ENCODE assay signal across 8 cellular contexts in the genomic region with DNA sequence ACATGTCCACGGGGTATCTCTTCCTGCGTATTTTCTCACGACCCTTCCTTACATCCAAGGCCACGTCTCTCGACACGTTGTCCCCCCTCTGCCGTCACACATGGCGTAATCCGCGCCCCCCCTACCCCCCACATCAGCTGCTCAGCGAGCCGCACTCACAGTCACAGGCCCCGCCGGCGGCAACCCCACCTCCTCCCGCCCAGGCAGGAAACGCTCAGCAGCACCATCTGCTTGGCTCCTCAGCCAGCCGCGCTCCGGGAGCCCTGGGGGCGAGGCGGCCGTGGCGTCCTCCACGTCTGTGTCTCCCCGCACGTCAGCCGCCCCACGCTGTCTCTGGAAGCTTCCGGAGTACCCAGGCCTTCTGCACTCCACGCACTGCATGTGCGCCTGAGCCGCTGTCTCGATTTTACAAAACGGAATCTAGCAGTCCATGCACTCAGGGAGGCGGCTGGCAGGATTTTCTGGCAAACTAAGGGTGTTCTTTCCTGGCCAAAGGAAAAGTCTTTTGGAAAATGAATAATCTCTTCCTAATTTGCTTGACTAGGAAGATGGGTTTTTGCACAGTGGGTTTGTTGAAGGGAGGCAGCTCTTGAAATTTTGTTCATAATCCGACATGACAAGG.
DNase-seq lines count a peak whose midpoint lies in the region; TF ChIP-seq lines count a peak whose summit lies in the region.

No MANE protein-coding gene starts in this region.

- POLR2A ChIA-PET in Caco-2 (lab: Charles Lee), result no interaction called here

- no peak for DNase-seq in Caco-2
- peak; percentile 88 for DNase-seq in GM23248
- DNase-seq in Peyer's patch, result peak; percentile 58 to 89 (median 85)
- DNase-seq in activated gamma-delta T cell treated with anti-CD3 and anti-CD28 coated beads, Interleukin-2, amount 50 U/mL, for 16 hours (ENCODE audit: low read depth), result peak; percentile 69
- DNase-seq in globus pallidus (ENCODE audit: low spot score), result peak; percentile 40
- DNase-seq in retina, result peak; percentile 86
- DNase-seq in uterus, result peak; percentile 42
- no peak for DNase-seq in NCI-H2107 treated with DMSO at 0.1 percent for 48 hours (lab: John Stamatoyannopoulos, UW; ENCODE audit: unreplicated experiment)

- no peak for TF ChIP-seq POLR2A in Peyer's patch (IDR thresholded peaks at IDR 0.05)
- peak in 1 of 2 donors; percentile 9 for TF ChIP-seq POLR2A in uterus (IDR thresholded peaks at IDR 0.05)

- H3K79me2 ChIP-seq in GM23248 (ENCODE audit: insufficient read depth), result no peaks in the 10 kb centered on the region

- H3F3A ChIP-seq in GM23248 (ENCODE audit: insufficient read depth), result no peaks in the 10 kb centered on the region

- H3K27ac ChIP-seq in GM23248 (peak overlapping the region; percentile 92), Peyer's patch (peak overlapping the region; percentile 78 to 85 (median 82)), uterus (peak overlapping the region; percentile 30 to 73)

- no peaks in the 10 kb centered on the region for H3K9me2 ChIP-seq in GM23248 (ENCODE audit: insufficient read depth)

- H4K20me1 ChIP-seq in GM23248 (ENCODE audit: insufficient read depth), result no peaks in the 10 kb centered on the region

- H3K4me3 ChIP-seq in Caco-2 (ENCODE audit: low read depth, low read length), result no peak overlapping the region
- peak overlapping the region; percentile 51 for H3K4me3 ChIP-seq in GM23248
- H3K4me3 ChIP-seq in Peyer's patch, result peak overlapping the region; percentile 3 to 33 (median 27)
- H3K4me3 ChIP-seq in uterus, result no peak overlapping the region

- no peaks in the 10 kb centered on the region for H3K27me3 Mint-ChIP-seq in Caco-2 (ENCODE audit: insufficient read depth, unreplicated experiment)

- H3K4me1 ChIP-seq in Caco-2 (no peaks in the 10 kb centered on the region), GM23248 (ENCODE audit: insufficient read depth) (peaks cover 6% of the 10 kb centered on the region), Peyer's patch (peaks cover 0 to 13% (median 6%) of the 10 kb centered on the region in 4 donors), uterus (no peaks in the 10 kb centered on the region)

- H3K9me3 ChIP-seq in Caco-2 (no peaks in the 10 kb centered on the region), GM23248 (ENCODE audit: low read depth) (no peaks in the 10 kb centered on the region), Peyer's patch (no peaks in the 10 kb centered on the region), uterus (no peaks in the 10 kb centered on the region)

- intact Hi-C loops in Caco-2 (cut with micrococcal nuclease; ENCODE audit: unreplicated experiment), result no loop called here
- intact Hi-C loops in uterus (cut with DNase I; ENCODE audit: low total_unique reads), result no loop called here

- TF ChIP-seq CTCF in Caco-2 (IDR thresholded peaks at IDR 0.05; ENCODE audit: insufficient read depth in 1 of 2, low read depth in 1 of 2, low read length in 1 of 2, severe bottlenecking in 1 of 2, unreplicated experiment in 1 of 2), result no peak
- TF ChIP-seq CTCF in Peyer's patch (IDR thresholded peaks at IDR 0.05), result no peak
- TF ChIP-seq CTCF in uterus (IDR thresholded peaks at IDR 0.05), result peak in 1 of 4 experiments; percentile 16

- no peak overlapping the region for H3K4me3 Mint-ChIP-seq in Caco-2 (ENCODE audit: unreplicated experiment)

- H3K9ac ChIP-seq in GM23248, result peak overlapping the region; percentile 85

- peak overlapping the region; percentile 71 for H2AFZ ChIP-seq in GM23248

- H3K36me3 Mint-ChIP-seq in Caco-2 (ENCODE audit: insufficient read depth, unreplicated experiment), result no peaks in the 10 kb centered on the region

- no peaks in the 10 kb centered on the region for H3K27me3 ChIP-seq in Caco-2 (replicated peaks; ENCODE audit: control insufficient read depth, insufficient read depth, low read length)
- no peaks in the 10 kb centered on the region for H3K27me3 ChIP-seq in GM23248 (replicated peaks; ENCODE audit: insufficient read depth)
- no peaks in the 10 kb centered on the region for H3K27me3 ChIP-seq in Peyer's patch
- no peaks in the 10 kb centered on the region for H3K27me3 ChIP-seq in uterus

- BruUV-seq in Caco-2 (replicated peaks; lab: Mats Ljungman, UMichigan), result no TSS peak

- in situ Hi-C loops in GM23248 (cut with MboI), result no loop called here

- H3K36me3 ChIP-seq in Caco-2 (ENCODE audit: control insufficient read depth, insufficient read depth, low read length), result no peaks in the 10 kb centered on the region
- H3K36me3 ChIP-seq in GM23248 (ENCODE audit: low read depth), result no peaks in the 10 kb centered on the region
- no peaks in the 10 kb centered on the region for H3K36me3 ChIP-seq in Peyer's patch
- no peaks in the 10 kb centered on the region for H3K36me3 ChIP-seq in uterus

- peak overlapping the region; percentile 60 for H3K4me2 ChIP-seq in GM23248 (ENCODE audit: unreplicated experiment)

- 6 to 12% methylated on average over 23 to 37 of the region's 37 CpGs for WGBS in GM23248 (ENCODE audit: low coverage in 1 of 2, low lambda C conversion rate in 2 of 2, missing lambda C conversion rate in 2 of 2), 2 experiments

- CTCF ChIA-PET in Caco-2 (lab: Charles Lee), result no interaction called here

- no peaks in the 10 kb centered on the region for H3K9me3 Mint-ChIP-seq in Caco-2 (ENCODE audit: unreplicated experiment)

- H3K27ac Mint-ChIP-seq in Caco-2 (ENCODE audit: unreplicated experiment), result peak overlapping the region; percentile 3

- no peaks in the 10 kb centered on the region for H3K4me1 Mint-ChIP-seq in Caco-2 (ENCODE audit: low read depth, unreplicated experiment)

Comparison
In these comparisons a context has a peak if more than half of its experiments do, and no peak if none do; other contexts are left out.
1. DNase-seq: peak in GM23248 (single experiment), Peyer's patch (3 of 3), activated gamma-delta T cell treated with anti-CD3 and anti-CD28 coated beads, Interleukin-2, amount 50 U/mL, for 16 hours (single experiment), globus pallidus (single experiment), retina (single experiment) and uterus (2 of 2); none in Caco-2 (0 of 2) and NCI-H2107 treated with DMSO at 0.1 percent for 48 hours (single experiment).
2. H3K4me3 ChIP-seq: peak in GM23248 (single experiment) and Peyer's patch (4 of 4); none in Caco-2 (single experiment) and uterus (0 of 2).
3. Peak in every context shown above with its lines, with median percentiles within 50 percentile points of each other: H3K27ac ChIP-seq.